8 cellular contexts compared by ENCODE assay signal in the genomic region with DNA sequence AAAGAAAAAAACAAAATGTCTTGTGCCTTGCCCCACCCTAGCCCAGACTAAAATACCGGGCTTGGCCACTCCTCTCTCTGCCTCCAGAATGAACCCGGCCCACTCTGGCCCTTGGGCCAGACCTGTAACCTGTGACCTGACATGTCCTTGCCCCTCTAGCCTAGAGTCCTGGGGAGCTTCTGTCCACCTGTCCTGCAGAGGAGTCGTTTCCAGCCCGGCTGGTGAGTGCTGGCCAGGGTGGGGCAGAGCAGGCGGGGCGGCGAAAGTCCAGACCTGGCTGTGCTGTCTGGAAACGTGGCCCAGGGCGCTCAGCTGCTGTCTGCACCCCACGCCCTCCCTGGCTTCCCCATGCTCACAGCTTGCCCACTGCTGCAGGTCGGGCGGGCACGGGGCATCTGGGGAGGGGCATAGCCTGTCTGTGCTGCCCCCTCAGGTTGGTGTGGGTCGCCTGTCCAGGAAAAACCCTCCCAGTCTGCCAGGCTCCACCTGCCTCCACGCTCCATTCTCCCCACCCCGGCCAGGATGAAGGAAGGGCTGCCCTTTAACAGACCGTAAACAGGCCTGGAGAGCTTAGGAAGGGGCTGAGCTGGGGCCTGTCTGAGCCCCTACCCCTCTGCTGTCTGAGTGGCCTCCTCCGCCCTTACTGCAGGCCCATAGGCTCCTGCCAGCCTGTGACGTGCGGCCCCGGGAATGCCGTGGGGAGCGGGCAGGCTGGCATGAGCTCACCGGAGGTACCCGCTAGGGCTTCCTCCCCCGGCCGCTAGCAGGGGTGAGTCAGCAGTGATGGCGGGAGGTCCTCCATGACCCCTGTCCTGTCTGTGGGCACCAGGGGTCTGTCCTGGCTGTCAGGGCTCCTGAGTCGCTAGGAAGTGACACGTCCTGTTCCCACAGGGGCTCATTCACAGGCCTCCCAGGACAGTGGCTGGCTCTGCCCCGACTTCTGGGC. TPM values are rescaled to one million over a fixed set of nuclear protein-coding genes. Genes with fewer than 3 reads are reported as not detected.
A peak's percentile ranks its signal among the peaks of the same experiment; 100 is the strongest.
DNase-seq lines count a peak whose midpoint lies in the region; ATAC-seq and TF ChIP-seq lines count a peak whose summit lies in the region.

No MANE protein-coding gene starts in this region.

- H3K36me3 Mint-ChIP-seq in activated T-helper 1 cell treated with anti-CD3 and anti-CD28 coated beads, Interleukin-12 subunit alpha, Interleukin-12 subunit beta, Interleukin-2, Interleukin-4 antibody, amounts not matched to agents 30 ng/mL and 10 ng/mL and 1 ng/mL, durations not matched to agents 14 hours and 24 hours and 36 hours (ENCODE audit: low read depth), result peaks cover 2% of the 10 kb centered on the region

- no peaks in the 10 kb centered on the region for H3K9me3 Mint-ChIP-seq in activated T-helper 1 cell treated with anti-CD3 and anti-CD28 coated beads, Interleukin-12 subunit alpha, Interleukin-12 subunit beta, Interleukin-2, Interleukin-4 antibody, amounts not matched to agents 30 ng/mL and 10 ng/mL and 1 ng/mL, durations not matched to agents 14 hours and 24 hours and 36 hours

- H3K4me1 Mint-ChIP-seq in activated T-helper 1 cell treated with anti-CD3 and anti-CD28 coated beads, Interleukin-12 subunit alpha, Interleukin-12 subunit beta, Interleukin-2, Interleukin-4 antibody, amounts not matched to agents 30 ng/mL and 10 ng/mL and 1 ng/mL, durations not matched to agents 14 hours and 24 hours and 36 hours (ENCODE audit: low read depth), result no peaks in the 10 kb centered on the region

- TF ChIP-seq CTCF in retinal pigment epithelial cell (conservative IDR thresholded peaks at IDR 0.05; ENCODE audit: low read depth, low read length), result no peak

- ATAC-seq in Right ventricle myocardium inferior (peak; percentile 56), HG03571 (IDR thresholded peaks at IDR 0.05; ENCODE audit: unreplicated experiment) (no peak)

- DNase-seq in DMS53 (lab: John Stamatoyannopoulos, UW), result peak; percentile 51
- DNase-seq in DMS53 treated with DMSO at 0.1 percent for 48 hours (lab: John Stamatoyannopoulos, UW; ENCODE audit: unreplicated experiment), result no peak
- DNase-seq in activated T-helper 1 cell treated with anti-CD3 and anti-CD28 coated beads, Interleukin-12 subunit alpha, Interleukin-12 subunit beta, Interleukin-2, Interleukin-4 antibody, amounts not matched to agents 30 ng/mL and 10 ng/mL and 1 ng/mL, durations not matched to agents 14 hours and 24 hours and 36 hours (ENCODE audit: low spot score), result no peak
- DNase-seq in Right ventricle myocardium inferior (ENCODE audit: missing footprints), result no peak
- peak; percentile 95 for DNase-seq in retinal pigment epithelial cell (ENCODE audit: low read depth)
- DNase-seq in activated effector memory CD4-positive, alpha-beta T cell treated with anti-CD3 and anti-CD28 coated beads, Interleukin-2, amount 50 U/mL, for 16 hours, result no peak
- DNase-seq in activated CD4-positive, alpha-beta T cell treated with anti-CD3 and anti-CD28 coated beads for 48 hours, result no peak

- H3K4me3 Mint-ChIP-seq in activated T-helper 1 cell treated with anti-CD3 and anti-CD28 coated beads, Interleukin-12 subunit alpha, Interleukin-12 subunit beta, Interleukin-2, Interleukin-4 antibody, amounts not matched to agents 30 ng/mL and 10 ng/mL and 1 ng/mL, durations not matched to agents 14 hours and 24 hours and 36 hours, result peak overlapping the region; percentile 79

- H3K27me3 Mint-ChIP-seq in activated T-helper 1 cell treated with anti-CD3 and anti-CD28 coated beads, Interleukin-12 subunit alpha, Interleukin-12 subunit beta, Interleukin-2, Interleukin-4 antibody, amounts not matched to agents 30 ng/mL and 10 ng/mL and 1 ng/mL, durations not matched to agents 14 hours and 24 hours and 36 hours (ENCODE audit: insufficient read depth), result peaks cover 14% of the 10 kb centered on the region

- H3K27ac Mint-ChIP-seq in activated T-helper 1 cell treated with anti-CD3 and anti-CD28 coated beads, Interleukin-12 subunit alpha, Interleukin-12 subunit beta, Interleukin-2, Interleukin-4 antibody, amounts not matched to agents 30 ng/mL and 10 ng/mL and 1 ng/mL, durations not matched to agents 14 hours and 24 hours and 36 hours, result no peak overlapping the region

- intact Hi-C loops in activated T-helper 1 cell treated with anti-CD3 and anti-CD28 coated beads, Interleukin-12 subunit alpha, Interleukin-12 subunit beta, Interleukin-2, Interleukin-4 antibody, amounts not matched to agents 30 ng/mL and 10 ng/mL and 1 ng/mL, durations not matched to agents 14 hours and 24 hours and 36 hours (cut with micrococcal nuclease), result no loop called here
- intact Hi-C loops in Right ventricle myocardium inferior (cut with DNase I), result no loop called here

- H3K4me3 ChIP-seq in retinal pigment epithelial cell (ENCODE audit: low read length), result peak overlapping the region; percentile 80

RNA-seq across cellular contexts. Expression of gene CD151, which starts 1.9 kb away (rescaled TPM):
- 80.6 and 82.3 TPM in 2 replicates for total RNA-seq in activated T-helper 1 cell treated with anti-CD3 and anti-CD28 coated beads, Interleukin-12 subunit alpha, Interleukin-12 subunit beta, Interleukin-2, Interleukin-4 antibody, amounts not matched to agents 30 ng/mL and 10 ng/mL and 1 ng/mL, durations not matched to agents 14 hours and 24 hours and 36 hours
- total RNA-seq in Right ventricle myocardium inferior, result 462 TPM

RNA-seq across cellular contexts. Expression of gene CRACR2B, which starts 6.9 kb away (rescaled TPM):
- 1.1 and 1.3 TPM in 2 replicates for total RNA-seq in activated T-helper 1 cell treated with anti-CD3 and anti-CD28 coated beads, Interleukin-12 subunit alpha, Interleukin-12 subunit beta, Interleukin-2, Interleukin-4 antibody, amounts not matched to agents 30 ng/mL and 10 ng/mL and 1 ng/mL, durations not matched to agents 14 hours and 24 hours and 36 hours
- 24.3 TPM for total RNA-seq in Right ventricle myocardium inferior

RNA-seq across cellular contexts. Expression of gene POLR2L, which starts 7.7 kb away (rescaled TPM):
- 114 and 126 TPM in 2 replicates for total RNA-seq in activated T-helper 1 cell treated with anti-CD3 and anti-CD28 coated beads, Interleukin-12 subunit alpha, Interleukin-12 subunit beta, Interleukin-2, Interleukin-4 antibody, amounts not matched to agents 30 ng/mL and 10 ng/mL and 1 ng/mL, durations not matched to agents 14 hours and 24 hours and 36 hours
- total RNA-seq in Right ventricle myocardium inferior, result 298 TPM

RNA-seq across cellular contexts. Expression of gene TSPAN4, which starts 8.0 kb away (rescaled TPM):
- total RNA-seq in activated T-helper 1 cell treated with anti-CD3 and anti-CD28 coated beads, Interleukin-12 subunit alpha, Interleukin-12 subunit beta, Interleukin-2, Interleukin-4 antibody, amounts not matched to agents 30 ng/mL and 10 ng/mL and 1 ng/mL, durations not matched to agents 14 hours and 24 hours and 36 hours, result 12.8 and 13.9 TPM in 2 replicates
- total RNA-seq in Right ventricle myocardium inferior, result 43.8 TPM

RNA-seq across cellular contexts. Expression of gene PNPLA2, which starts 15.9 kb away (rescaled TPM):
- total RNA-seq in activated T-helper 1 cell treated with anti-CD3 and anti-CD28 coated beads, Interleukin-12 subunit alpha, Interleukin-12 subunit beta, Interleukin-2, Interleukin-4 antibody, amounts not matched to agents 30 ng/mL and 10 ng/mL and 1 ng/mL, durations not matched to agents 14 hours and 24 hours and 36 hours, result 63.3 and 64.0 TPM in 2 replicates
- 321 TPM for total RNA-seq in Right ventricle myocardium inferior

Comparison
In these comparisons a context has a peak if more than half of its experiments do, and no peak if none do; other contexts are left out.
1. DNase-seq: peak in DMS53 (single experiment) and retinal pigment epithelial cell (single experiment); none in DMS53 treated with DMSO at 0.1 percent for 48 hours (single experiment), activated T-helper 1 cell treated with anti-CD3 and anti-CD28 coated beads, Interleukin-12 subunit alpha, Interleukin-12 subunit beta, Interleukin-2, Interleukin-4 antibody, amounts not matched to agents 30 ng/mL and 10 ng/mL and 1 ng/mL, durations not matched to agents 14 hours and 24 hours and 36 hours (single experiment), Right ventricle myocardium inferior (single experiment), activated effector memory CD4-positive, alpha-beta T cell treated with anti-CD3 and anti-CD28 coated beads, Interleukin-2, amount 50 U/mL, for 16 hours (single experiment) and activated CD4-positive, alpha-beta T cell treated with anti-CD3 and anti-CD28 coated beads for 48 hours (single experiment).
2. RNA of gene CRACR2B, which starts 6.9 kb away (total RNA-seq): 24.3 TPM in Right ventricle myocardium inferior (single experiment); 1.1 to 1.3 TPM in activated T-helper 1 cell treated with anti-CD3 and anti-CD28 coated beads, Interleukin-12 subunit alpha, Interleukin-12 subunit beta, Interleukin-2, Interleukin-4 antibody, amounts not matched to agents 30 ng/mL and 10 ng/mL and 1 ng/mL, durations not matched to agents 14 hours and 24 hours and 36 hours; every median in the first group is over 10 times any median in the second.